9 cellular contexts compared by ENCODE assay signal in genomic region chr5:68612972-68613371, GRCh38.
"Had no signal": no experiment of that assay in that cellular context is flagged by ENCODE, and none has a peak within 500 bp of the region (broad histone marks: within the 10 kb centered on the region; RNA-seq: fewer than 3 reads in every experiment).

No MANE protein-coding gene starts in this region.

- ATAC-seq: GM23338, K562 had no signal

- FAIRE-seq: H1, H54, K562 had no signal

- H3K4me1 Mint-ChIP-seq: GM23338 had no signal

- H3K4me2 ChIP-seq: GM23338 had no signal

- H3K27ac Mint-ChIP-seq: GM23338, H9 had no signal

- H2AFZ ChIP-seq: GM23338 had no signal

- H3K27ac ChIP-seq: HL-60 had no signal

- H3K4me3 Mint-ChIP-seq: GM23338, H9 had no signal

- H3K4me3 ChIP-seq: GM23338, K562 had no signal

- DNase-seq: H9, HCEC 1CT, IMR-90, KG1 had no signal
